Comparison of ENCODE assay signal across 12 cellular contexts in the genomic region with DNA sequence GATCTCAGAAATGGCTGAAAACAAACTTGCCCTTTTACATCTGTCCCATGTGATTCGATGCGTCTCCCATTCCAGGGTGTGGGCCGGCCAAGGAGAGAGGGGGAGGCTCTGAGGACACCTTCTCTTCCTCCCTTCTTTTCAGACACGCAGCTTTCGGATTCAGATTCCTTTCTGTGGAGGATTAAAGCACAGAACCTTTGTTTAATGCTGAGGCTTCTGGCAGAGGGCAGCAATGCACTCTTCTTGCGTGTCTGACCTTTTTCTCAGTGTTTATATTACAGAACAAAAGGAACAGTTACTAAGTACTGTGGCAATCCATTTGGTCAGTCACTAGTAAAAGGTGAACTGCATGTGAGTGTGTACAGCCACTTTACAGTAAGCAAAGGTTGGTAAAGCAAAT.
A peak's percentile ranks its signal among the peaks of the same experiment; 100 is the strongest.
DNase-seq lines count a peak whose midpoint lies in the region; ATAC-seq and TF ChIP-seq lines count a peak whose summit lies in the region.
"Had no signal": no experiment of that assay in that cellular context is flagged by ENCODE, and none has a peak within 500 bp of the region (broad histone marks: within the 10 kb centered on the region; RNA-seq: fewer than 3 reads in every experiment).

No MANE protein-coding gene starts in this region.

- H3K27ac Mint-ChIP-seq in stimulated activated memory B cell treated with anti-CD40 and anti-IgM and Interleukin-4, amounts not matched to agents 10 μg/mL and 1 μg/mL and 100 μg/mL, for 72 hours, result peak overlapping the region; percentile 42
- H3K27ac Mint-ChIP-seq: activated CD4-positive, alpha-beta memory T cell treated with anti-CD3 and anti-CD28 coated beads, Interleukin-2, amount 10 ng/mL, durations not matched to agents 7 days and 5 days; stimulated activated naive CD8-positive, alpha-beta T cell treated with anti-CD3 and anti-CD28 coated beads, Interleukin-15, amount 100 ng/mL, for 72 hours had no signal

- no peaks in the 10 kb centered on the region for H3K9me3 Mint-ChIP-seq in stimulated activated memory B cell treated with anti-CD40 and anti-IgM and Interleukin-4, amounts not matched to agents 10 μg/mL and 1 μg/mL and 100 μg/mL, for 72 hours
- H3K9me3 Mint-ChIP-seq: activated CD4-positive, alpha-beta memory T cell treated with anti-CD3 and anti-CD28 coated beads, Interleukin-2, amount 10 ng/mL, durations not matched to agents 7 days and 5 days; stimulated activated naive CD8-positive, alpha-beta T cell treated with anti-CD3 and anti-CD28 coated beads, Interleukin-15, amount 100 ng/mL, for 72 hours had no signal

- H3K27me3 Mint-ChIP-seq in stimulated activated memory B cell treated with anti-CD40 and anti-IgM and Interleukin-4, amounts not matched to agents 10 μg/mL and 1 μg/mL and 100 μg/mL, for 72 hours, result no peaks in the 10 kb centered on the region
- H3K27me3 Mint-ChIP-seq: activated CD4-positive, alpha-beta memory T cell treated with anti-CD3 and anti-CD28 coated beads, Interleukin-2, amount 10 ng/mL, durations not matched to agents 7 days and 5 days; stimulated activated naive CD8-positive, alpha-beta T cell treated with anti-CD3 and anti-CD28 coated beads, Interleukin-15, amount 100 ng/mL, for 72 hours had no signal

- H3K4me3 Mint-ChIP-seq in stimulated activated memory B cell treated with anti-CD40 and anti-IgM and Interleukin-4, amounts not matched to agents 10 μg/mL and 1 μg/mL and 100 μg/mL, for 72 hours, result no peak overlapping the region
- H3K4me3 Mint-ChIP-seq: activated CD4-positive, alpha-beta memory T cell treated with anti-CD3 and anti-CD28 coated beads, Interleukin-2, amount 10 ng/mL, durations not matched to agents 7 days and 5 days; stimulated activated naive CD8-positive, alpha-beta T cell treated with anti-CD3 and anti-CD28 coated beads, Interleukin-15, amount 100 ng/mL, for 72 hours had no signal

- 0 out of 2 replicates have a peak, but pooled peaks cover 5% of the 10 kb centered on the region for H4K20me1 ChIP-seq in OCI-LY3 (ENCODE audit: insufficient read depth, low read length)

- WGBS in gastroesophageal sphincter (ENCODE audit: low coverage in 1 of 2), 2 donors, result 8 to 30% methylated on average over 4 to 6 of the region's 6 CpGs

- no peaks in the 10 kb centered on the region for H3K9me3 ChIP-seq in OCI-LY3 (ENCODE audit: insufficient read depth, low read length)
- no peaks in the 10 kb centered on the region for H3K9me3 ChIP-seq in gastroesophageal sphincter

- H3K4me1 ChIP-seq in OCI-LY3 (ENCODE audit: low read length) (peaks cover 39% of the 10 kb centered on the region), gastroesophageal sphincter (peaks cover 0 to 42% (median 0%) of the 10 kb centered on the region in 3 donors)

- H3K36me3 Mint-ChIP-seq in stimulated activated memory B cell treated with anti-CD40 and anti-IgM and Interleukin-4, amounts not matched to agents 10 μg/mL and 1 μg/mL and 100 μg/mL, for 72 hours, result peaks cover 85% of the 10 kb centered on the region

- H3K27ac ChIP-seq in OCI-LY3 (ENCODE audit: low read length) (peak overlapping the region; percentile 4; the same call in 1 of the 2 replicates), gastroesophageal sphincter (peak overlapping the region; percentile 43 to 75 (median 66))

- peaks cover 43% of the 10 kb centered on the region for H3K79me2 ChIP-seq in OCI-LY3 (ENCODE audit: low read length)

- TF ChIP-seq CTCF in OCI-LY3 (IDR thresholded peaks at IDR 0.05; ENCODE audit: low read depth, low read length), result no peak
- no peak for TF ChIP-seq CTCF in gastroesophageal sphincter (IDR thresholded peaks at IDR 0.05)

- H3K4me3 ChIP-seq in OCI-LY3 (ENCODE audit: low read length) (no peak overlapping the region), gastroesophageal sphincter (peak overlapping the region in 1 of 2 donors; percentile 24)

- H2AFZ ChIP-seq in OCI-LY3 (ENCODE audit: low read depth, low read length), result no peak overlapping the region

- TF ChIP-seq POLR2A in gastroesophageal sphincter (IDR thresholded peaks at IDR 0.05), result no peak

- peaks cover 90% of the 10 kb centered on the region for H3K36me3 ChIP-seq in OCI-LY3 (replicated peaks; ENCODE audit: low read depth, low read length)
- H3K36me3 ChIP-seq in gastroesophageal sphincter, result peaks cover 0 to 48% of the 10 kb centered on the region in 2 donors

- H3K27me3 ChIP-seq in OCI-LY3 (ENCODE audit: low read depth, low read length) (no peaks in the 10 kb centered on the region), gastroesophageal sphincter (no peaks in the 10 kb centered on the region)

- H3K9ac ChIP-seq in OCI-LY3 (ENCODE audit: low read length), result no peak overlapping the region

- no peak for TF ChIP-seq EP300 in gastroesophageal sphincter (IDR thresholded peaks at IDR 0.05)

- H3K4me2 ChIP-seq in OCI-LY3 (ENCODE audit: low read length), result no peak overlapping the region

- peak; percentile 57 for ATAC-seq in gastroesophageal sphincter
- no peak for ATAC-seq in stimulated activated memory B cell treated with anti-CD40 and anti-IgM and Interleukin-4, amounts not matched to agents 10 μg/mL and 1 μg/mL and 100 μg/mL, for 72 hours
- no peak for ATAC-seq in left lobe of liver
- ATAC-seq in GM19351 (IDR thresholded peaks at IDR 0.05; ENCODE audit: unreplicated experiment), result no peak
- ATAC-seq: stimulated activated naive CD8-positive, alpha-beta T cell treated with anti-CD3 and anti-CD28 coated beads, Interleukin-15, amount 100 ng/mL, for 72 hours had no signal

- peaks cover 15% of the 10 kb centered on the region for H3K4me1 Mint-ChIP-seq in stimulated activated memory B cell treated with anti-CD40 and anti-IgM and Interleukin-4, amounts not matched to agents 10 μg/mL and 1 μg/mL and 100 μg/mL, for 72 hours
- H3K4me1 Mint-ChIP-seq: activated CD4-positive, alpha-beta memory T cell treated with anti-CD3 and anti-CD28 coated beads, Interleukin-2, amount 10 ng/mL, durations not matched to agents 7 days and 5 days; stimulated activated naive CD8-positive, alpha-beta T cell treated with anti-CD3 and anti-CD28 coated beads, Interleukin-15, amount 100 ng/mL, for 72 hours had no signal

- DNase-seq in ELR (ENCODE audit: low read depth), result peak; percentile 44
- DNase-seq in NCI-H1436 (lab: John Stamatoyannopoulos, UW), result no peak
- DNase-seq in left lobe of liver (ENCODE audit: low spot score), result no peak
- DNase-seq: activated CD4-positive, alpha-beta memory T cell treated with anti-CD3 and anti-CD28 coated beads, Interleukin-2, amount 10 ng/mL, durations not matched to agents 7 days and 5 days; activated effector memory CD4-positive, alpha-beta T cell treated with anti-CD3 and anti-CD28 coated beads, Interleukin-2, amount 50 U/mL, for 16 hours; DMS 273 treated with DMSO at 0.1 percent for 48 hours; retina; stimulated activated naive CD8-positive, alpha-beta T cell treated with anti-CD3 and anti-CD28 coated beads, Interleukin-15, amount 100 ng/mL, for 72 hours had no signal
